In genomic region chr12:7142809-7143465, GRCh38 we compare ENCODE assay signal across 13 cellular contexts. TPM values are rescaled to one million over a fixed set of nuclear protein-coding genes. Genes with fewer than 3 reads are reported as not detected.
"Had no signal": no experiment of that assay in that cellular context is flagged by ENCODE, and none has a peak within 500 bp of the region (broad histone marks: within the 10 kb centered on the region; RNA-seq: fewer than 3 reads in every experiment).

No MANE protein-coding gene starts in this region.

- DNase-seq: midbrain had no signal

- H3K4me3 Mint-ChIP-seq: activated CD4-positive, alpha-beta T cell treated with anti-CD3 and anti-CD28 coated beads, Interleukin-2, amount 10 ng/mL, durations not matched to agents 7 days and 5 days; activated CD8-positive, alpha-beta T cell treated with anti-CD3 and anti-CD28 coated beads, Interleukin-2, amount 10 ng/mL, durations not matched to agents 7 days and 5 days; activated naive CD8-positive, alpha-beta T cell treated with anti-CD3 and anti-CD28 coated beads, Interleukin-2, amount 50 U/mL, for 24 hours; dendritic cell treated with granulocyte-macrophage colony-stimulating factor and Interleukin-4, amounts not matched to agents 40 ng/mL and 50 ng/mL, for 4 days; nephron progenitor cell; T-helper 1 cell treated with Interleukin-12 subunit alpha and Interleukin-12 subunit beta and Interleukin-4 antibody, amounts not matched to agents 30 μg/mL and 1 μg/mL, for 36 hours had no signal

- H3K27ac ChIP-seq: thyroid gland had no signal

- H3K27me3 Mint-ChIP-seq: activated CD4-positive, alpha-beta T cell treated with anti-CD3 and anti-CD28 coated beads, Interleukin-2, amount 10 ng/mL, durations not matched to agents 7 days and 5 days; activated naive CD8-positive, alpha-beta T cell treated with anti-CD3 and anti-CD28 coated beads, Interleukin-2, amount 50 U/mL, for 24 hours had no signal

- H3K27me3 ChIP-seq: thyroid gland had no signal

- H3K4me1 ChIP-seq: thyroid gland had no signal

- H3K9me3 Mint-ChIP-seq: activated CD4-positive, alpha-beta T cell treated with anti-CD3 and anti-CD28 coated beads, Interleukin-2, amount 10 ng/mL, durations not matched to agents 7 days and 5 days; activated naive CD8-positive, alpha-beta T cell treated with anti-CD3 and anti-CD28 coated beads, Interleukin-2, amount 50 U/mL, for 24 hours; activated T-helper 2 cell treated with anti-CD3 and anti-CD28 coated beads, Interferon-gamma antibody, Interleukin-2, Interleukin-4, amounts not matched to agents 10 μg/mL and 5 μg/mL and 100 μg/mL, durations not matched to agents 14 hours and 24 hours and 36 hours; dendritic cell treated with granulocyte-macrophage colony-stimulating factor and Interleukin-4, amounts not matched to agents 40 ng/mL and 50 ng/mL, for 4 days; nephron progenitor cell; T-helper 1 cell treated with Interleukin-12 subunit alpha and Interleukin-12 subunit beta and Interleukin-4 antibody, amounts not matched to agents 30 μg/mL and 1 μg/mL, for 36 hours had no signal

- H3K9me3 ChIP-seq: thyroid gland had no signal

- H3K4me1 Mint-ChIP-seq: activated naive CD8-positive, alpha-beta T cell treated with anti-CD3 and anti-CD28 coated beads, Interleukin-2, amount 50 U/mL, for 24 hours; nephron progenitor cell had no signal

- H3K4me3 ChIP-seq: thyroid gland had no signal

- H3K27ac Mint-ChIP-seq: activated CD4-positive, alpha-beta T cell treated with anti-CD3 and anti-CD28 coated beads, Interleukin-2, amount 10 ng/mL, durations not matched to agents 7 days and 5 days; activated CD8-positive, alpha-beta T cell treated with anti-CD3 and anti-CD28 coated beads, Interleukin-2, amount 10 ng/mL, durations not matched to agents 7 days and 5 days; activated naive CD8-positive, alpha-beta T cell treated with anti-CD3 and anti-CD28 coated beads, Interleukin-2, amount 50 U/mL, for 24 hours; activated T-helper 2 cell treated with anti-CD3 and anti-CD28 coated beads, Interferon-gamma antibody, Interleukin-2, Interleukin-4, amounts not matched to agents 10 μg/mL and 5 μg/mL and 100 μg/mL, durations not matched to agents 14 hours and 24 hours and 36 hours; dendritic cell treated with granulocyte-macrophage colony-stimulating factor and Interleukin-4, amounts not matched to agents 40 ng/mL and 50 ng/mL, for 4 days; nephron progenitor cell; T-helper 1 cell treated with Interleukin-12 subunit alpha and Interleukin-12 subunit beta and Interleukin-4 antibody, amounts not matched to agents 30 μg/mL and 1 μg/mL, for 36 hours had no signal

RNA-seq across cellular contexts. Expression of gene RBP5, which starts 14.2 kb away (rescaled TPM):
- total RNA-seq: activated T-helper 2 cell treated with anti-CD3 and anti-CD28 coated beads, Interferon-gamma antibody, Interleukin-2, Interleukin-4, amounts not matched to agents 10 μg/mL and 5 μg/mL and 100 μg/mL, durations not matched to agents 14 hours and 24 hours and 36 hours; epithelial cell of proximal tubule; fibroblast of villous mesenchyme; mammary epithelial cell had no signal
- polyA plus RNA-seq: keratinocyte, mammary epithelial cell had no signal
